In the genomic region with DNA sequence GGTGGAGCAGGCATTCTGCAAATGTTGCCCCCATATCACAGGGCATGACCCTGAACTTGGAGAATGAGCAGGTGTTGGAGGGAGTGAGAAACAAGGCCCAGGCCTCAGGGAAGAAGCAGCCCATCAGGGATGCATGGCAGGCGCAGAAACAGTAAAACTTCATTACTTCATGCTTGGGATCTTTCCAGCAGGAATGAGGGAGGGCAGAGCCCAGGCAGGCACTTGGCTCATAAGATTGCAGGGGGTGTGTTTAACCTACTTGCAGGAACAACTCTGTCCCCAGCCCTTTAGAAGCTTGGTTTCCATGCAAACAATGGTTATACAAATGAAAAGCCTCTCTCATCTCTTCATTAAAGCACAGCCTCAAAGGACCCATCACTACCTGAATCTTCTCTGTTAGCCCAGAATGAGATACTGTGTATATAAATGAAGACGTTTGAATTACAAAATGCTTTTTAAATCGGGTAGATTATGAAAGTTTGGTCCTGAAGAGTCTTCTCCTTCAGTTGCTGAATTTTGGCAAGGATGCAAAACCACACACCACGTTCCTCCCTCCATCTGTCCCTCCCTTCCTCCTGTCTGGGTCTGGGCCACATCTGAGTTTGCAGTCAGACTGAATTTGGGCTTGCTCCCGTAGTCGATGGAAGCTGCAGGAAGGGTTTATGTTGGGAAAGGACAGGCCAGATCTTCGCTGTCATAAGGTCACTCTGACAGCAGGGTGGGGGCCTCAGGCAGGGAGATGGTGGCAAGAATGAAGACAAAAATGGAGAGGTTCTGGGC, we compare ENCODE assay signal across 24 cellular contexts.
A peak's percentile ranks its signal among the peaks of the same experiment; 100 is the strongest.
DNase-seq lines count a peak whose midpoint lies in the region; ATAC-seq and TF ChIP-seq lines count a peak whose summit lies in the region.
"Had no signal": no experiment of that assay in that cellular context is flagged by ENCODE, and none has a peak within 500 bp of the region (broad histone marks: within the 10 kb centered on the region; RNA-seq: fewer than 3 reads in every experiment).

No MANE protein-coding gene starts in this region.

- no peaks in the 10 kb centered on the region for H3K36me3 Mint-ChIP-seq in brain

- H3K9me3 ChIP-seq in mucosa of descending colon, result no peaks in the 10 kb centered on the region
- no peaks in the 10 kb centered on the region for H3K9me3 ChIP-seq in right cardiac atrium (ENCODE audit: control insufficient read depth, low read length)
- H3K9me3 ChIP-seq in adrenal gland (replicated peaks in 1 of 3), result no peaks in the 10 kb centered on the region
- H3K9me3 ChIP-seq in stomach, result no peaks in the 10 kb centered on the region
- H3K9me3 ChIP-seq: BE2C, SJSA1, tibial artery had no signal

- no peak overlapping the region for H3K27ac ChIP-seq in right cardiac atrium (ENCODE audit: low read length)
- H3K27ac ChIP-seq in adrenal gland, result no peak overlapping the region
- no peak overlapping the region for H3K27ac ChIP-seq in stomach
- H3K27ac ChIP-seq: SJSA1, tibial artery had no signal

- H3K4me1 ChIP-seq in mucosa of descending colon (ENCODE audit: low read depth) (no peaks in the 10 kb centered on the region), right cardiac atrium (ENCODE audit: control insufficient read depth, insufficient read depth, low read length) (no peaks in the 10 kb centered on the region), adrenal gland (replicated peaks in 1 of 2) (no peaks in the 10 kb centered on the region), stomach (peaks cover 0 to 15% (median 14%) of the 10 kb centered on the region in 4 donors)
- H3K4me1 ChIP-seq: BE2C, SJSA1, tibial artery had no signal

- TF ChIP-seq POLR2A in adrenal gland (IDR thresholded peaks at IDR 0.05) (no peak), stomach (IDR thresholded peaks at IDR 0.05) (no peak)

- intact Hi-C loops in mucosa of descending colon (cut with DNase I, micrococcal nuclease) (no loop called here), right cardiac atrium (cut with DNase I) (no loop called here), adrenal gland (cut with DNase I) (no loop called here), stomach (cut with DNase I; ENCODE audit: low total_unique reads) (no loop called here)

- no peak overlapping the region for H3K4me3 Mint-ChIP-seq in brain
- H3K4me3 Mint-ChIP-seq: activated CD4-positive, alpha-beta memory T cell treated with anti-CD3 and anti-CD28 coated beads, Interleukin-2, amount 10 ng/mL, durations not matched to agents 7 days and 5 days; stimulated activated naive CD8-positive, alpha-beta T cell treated with anti-CD3 and anti-CD28 coated beads, Interleukin-15, Interleukin-2, amounts not matched to agents 100 ng/mL and 50 ng/mL, for 24 hours had no signal

- H3K27me3 Mint-ChIP-seq in brain, result peaks cover 5% of the 10 kb centered on the region
- H3K27me3 Mint-ChIP-seq: activated CD4-positive, alpha-beta memory T cell treated with anti-CD3 and anti-CD28 coated beads, Interleukin-2, amount 10 ng/mL, durations not matched to agents 7 days and 5 days had no signal

- H3K27me3 ChIP-seq in right cardiac atrium (ENCODE audit: control insufficient read depth, insufficient read depth) (no peaks in the 10 kb centered on the region), adrenal gland (no peaks in the 10 kb centered on the region), stomach (peaks cover 0 to 7% (median 0%) of the 10 kb centered on the region in 3 donors)
- H3K27me3 ChIP-seq: BE2C, SJSA1 had no signal

- peak; percentile 21 for ATAC-seq in mucosa of descending colon
- no peak for ATAC-seq in right cardiac atrium

- peaks cover 0 to 4% (median 0%) of the 10 kb centered on the region in 5 experiments for H3K9me3 Mint-ChIP-seq in brain
- H3K9me3 Mint-ChIP-seq: activated CD4-positive, alpha-beta memory T cell treated with anti-CD3 and anti-CD28 coated beads, Interleukin-2, amount 10 ng/mL, durations not matched to agents 7 days and 5 days; stimulated activated naive CD8-positive, alpha-beta T cell treated with anti-CD3 and anti-CD28 coated beads, Interleukin-15, Interleukin-2, amounts not matched to agents 100 ng/mL and 50 ng/mL, for 24 hours had no signal

- H3K36me3 ChIP-seq in mucosa of descending colon (ENCODE audit: low read depth) (no peaks in the 10 kb centered on the region), adrenal gland (replicated peaks in 1 of 2) (no peaks in the 10 kb centered on the region), stomach (no peaks in the 10 kb centered on the region)
- H3K36me3 ChIP-seq: BE2C, SJSA1, tibial artery had no signal

- DNase-seq in Ammon's horn (ENCODE audit: low spot score), result peak; percentile 45
- DNase-seq in HT-29 (ENCODE audit: low spot score), result peak; percentile 31
- DNase-seq in mucosa of descending colon, result no peak
- no peak for DNase-seq in right cardiac atrium
- no peak for DNase-seq in adrenal gland
- no peak for DNase-seq in stomach
- no peak for DNase-seq in occipital lobe (lab: John Stamatoyannopoulos, UW)
- DNase-seq: activated CD4-positive, alpha-beta memory T cell treated with anti-CD3 and anti-CD28 coated beads, Interleukin-2, amount 10 ng/mL, durations not matched to agents 7 days and 5 days; activated CD4-positive, CD25-positive, alpha-beta regulatory T cell treated with anti-CD3 and anti-CD28 coated beads, Interleukin-2, amount 50 U/mL, for 72 hours; activated CD8-positive, alpha-beta memory T cell treated with anti-CD3 and anti-CD28 coated beads, Interleukin-2, amount 50 U/mL, for 48 hours; activated naive CD4-positive, alpha-beta T cell treated with anti-CD3 and anti-CD28 coated beads, Interleukin-2, amount 50 U/mL, for 16 hours; BE2C; cortex of kidney; foreskin fibroblast; GDM1; H7; head of caudate nucleus; kidney glomerular epithelial cell; mammary epithelial cell; T-helper 1 cell; tibial artery had no signal

- peaks cover 11% of the 10 kb centered on the region for H3K4me1 Mint-ChIP-seq in brain
- H3K4me1 Mint-ChIP-seq: activated CD4-positive, alpha-beta memory T cell treated with anti-CD3 and anti-CD28 coated beads, Interleukin-2, amount 10 ng/mL, durations not matched to agents 7 days and 5 days had no signal

- no peak for TF ChIP-seq CTCF in brain (conservative IDR thresholded peaks at IDR 0.05)
- TF ChIP-seq CTCF in mucosa of descending colon (IDR thresholded peaks at IDR 0.05), result no peak
- no peak for TF ChIP-seq CTCF in adrenal gland (IDR thresholded peaks at IDR 0.05)
- no peak for TF ChIP-seq CTCF in stomach (IDR thresholded peaks at IDR 0.05)

- WGBS in right cardiac atrium, result 40% methylated on average over 7 of the region's 7 CpGs
- 36 to 60% (median 57%) methylated on average over 7 of the region's 7 CpGs for WGBS in adrenal gland, 4 donors
- 22 to 50% (median 41%) methylated on average over 7 of the region's 7 CpGs for WGBS in stomach, 5 donors

- peak overlapping the region in 4 of 5 experiments; percentile 18 to 90 (median 62) for H3K27ac Mint-ChIP-seq in brain
- H3K27ac Mint-ChIP-seq: activated CD4-positive, alpha-beta memory T cell treated with anti-CD3 and anti-CD28 coated beads, Interleukin-2, amount 10 ng/mL, durations not matched to agents 7 days and 5 days; stimulated activated naive CD8-positive, alpha-beta T cell treated with anti-CD3 and anti-CD28 coated beads, Interleukin-15, Interleukin-2, amounts not matched to agents 100 ng/mL and 50 ng/mL, for 24 hours had no signal

- H3K4me3 ChIP-seq in mucosa of descending colon (no peak overlapping the region), right cardiac atrium (ENCODE audit: low read length) (no peak overlapping the region), adrenal gland (no peak overlapping the region), stomach (no peak overlapping the region)
- H3K4me3 ChIP-seq: SJSA1, tibial artery had no signal

- TF ChIP-seq EP300 in stomach (IDR thresholded peaks at IDR 0.05), result no peak

Comparison
In these comparisons a context has a peak if more than half of its experiments do, and no peak if none do; other contexts are left out.
1. DNase-seq: peak in Ammon's horn (single experiment) and HT-29 (single experiment); none in mucosa of descending colon (0 of 3), right cardiac atrium (0 of 3), adrenal gland (0 of 7), stomach (single experiment) and occipital lobe (single experiment).